14 cellular contexts compared by ENCODE assay signal in genomic region chr17:8837438-8838075, GRCh38. TPM values are rescaled to one million over a fixed set of nuclear protein-coding genes. Genes with fewer than 3 reads are reported as not detected.
A peak's percentile ranks its signal among the peaks of the same experiment; 100 is the strongest.
DNase-seq lines count a peak whose midpoint lies in the region; ATAC-seq, FAIRE-seq and TF ChIP-seq lines count a peak whose summit lies in the region.
"Had no signal": no experiment of that assay in that cellular context is flagged by ENCODE, and none has a peak within 500 bp of the region (broad histone marks: within the 10 kb centered on the region; RNA-seq: fewer than 3 reads in every experiment).

No MANE protein-coding gene starts in this region.

- no peak for TF ChIP-seq POLR2A in right lobe of liver (IDR thresholded peaks at IDR 0.05)

- DNase-seq in A172 (ENCODE audit: low spot score) = peak; percentile 23
- DNase-seq in HuH-7 (ENCODE audit: low spot score) = peak; percentile 69
- DNase-seq in bronchial epithelial cell (ENCODE audit: low read depth) = peak; percentile 9
- peak in 1 of 3 donors; percentile 55 for DNase-seq in right lobe of liver
- no peak for DNase-seq in stimulated activated naive CD8-positive, alpha-beta T cell treated with anti-CD3 and anti-CD28 coated beads, Interleukin-15, amount 100 ng/mL, for 72 hours
- DNase-seq: cerebellar nuclear complex, DMS79, NCI-H510A, psoas muscle, T1000 had no signal

- no peaks in the 10 kb centered on the region for H3K4me1 Mint-ChIP-seq in stimulated activated naive CD8-positive, alpha-beta T cell treated with anti-CD3 and anti-CD28 coated beads, Interleukin-15, amount 100 ng/mL, for 72 hours
- H3K4me1 Mint-ChIP-seq: activated naive CD4-positive, alpha-beta T cell treated with anti-CD3 and anti-CD28 coated beads, Interleukin-2, amount 50 U/mL, for 24 hours had no signal

- WGBS in right lobe of liver (ENCODE audit: insufficient coverage, low coverage, low lambda C conversion rate, missing lambda C conversion rate) = 44% methylated on average over 10 of the region's 11 CpGs

- peak overlapping the region in 1 of 2 donors; percentile 64 for H3K27ac Mint-ChIP-seq in stimulated activated naive CD8-positive, alpha-beta T cell treated with anti-CD3 and anti-CD28 coated beads, Interleukin-15, amount 100 ng/mL, for 72 hours
- H3K27ac Mint-ChIP-seq: activated naive CD4-positive, alpha-beta T cell treated with anti-CD3 and anti-CD28 coated beads, Interleukin-2, amount 50 U/mL, for 24 hours had no signal

- no peaks in the 10 kb centered on the region for H3K27me3 Mint-ChIP-seq in stimulated activated naive CD8-positive, alpha-beta T cell treated with anti-CD3 and anti-CD28 coated beads, Interleukin-15, amount 100 ng/mL, for 72 hours
- H3K27me3 Mint-ChIP-seq: activated naive CD4-positive, alpha-beta T cell treated with anti-CD3 and anti-CD28 coated beads, Interleukin-2, amount 50 U/mL, for 24 hours had no signal

- H3K4me1 ChIP-seq in right lobe of liver = no peaks in the 10 kb centered on the region
- H3K4me1 ChIP-seq: psoas muscle had no signal

- no peak overlapping the region for H3K4me3 Mint-ChIP-seq in stimulated activated naive CD8-positive, alpha-beta T cell treated with anti-CD3 and anti-CD28 coated beads, Interleukin-15, amount 100 ng/mL, for 72 hours
- H3K4me3 Mint-ChIP-seq: activated naive CD4-positive, alpha-beta T cell treated with anti-CD3 and anti-CD28 coated beads, Interleukin-2, amount 50 U/mL, for 24 hours had no signal

- intact Hi-C loops in right lobe of liver (cut with DNase I) = no loop called here

- no peaks in the 10 kb centered on the region for H3K9me3 ChIP-seq in right lobe of liver
- H3K9me3 ChIP-seq: psoas muscle had no signal

- TF ChIP-seq CTCF in bronchial epithelial cell (IDR thresholded peaks at IDR 0.05; ENCODE audit: insufficient read depth, low read length, severe bottlenecking) = no peak
- TF ChIP-seq CTCF in right lobe of liver (IDR thresholded peaks at IDR 0.05) = no peak

- H3K27me3 ChIP-seq in bronchial epithelial cell (ENCODE audit: control insufficient read depth, insufficient read depth, low read length) (no peaks in the 10 kb centered on the region), right lobe of liver (no peaks in the 10 kb centered on the region)

- ATAC-seq in right lobe of liver (peak; percentile 34 to 69 (median 48)), GM21619 (IDR thresholded peaks at IDR 0.05; ENCODE audit: unreplicated experiment) (no peak), GM21737 (IDR thresholded peaks at IDR 0.05; ENCODE audit: unreplicated experiment) (no peak), HG02623 (IDR thresholded peaks at IDR 0.05; ENCODE audit: unreplicated experiment) (no peak)
- ATAC-seq in stimulated activated naive CD8-positive, alpha-beta T cell treated with anti-CD3 and anti-CD28 coated beads, Interleukin-15, amount 100 ng/mL, for 72 hours = no peak
- ATAC-seq: psoas muscle had no signal

- no peaks in the 10 kb centered on the region for H3K9me3 Mint-ChIP-seq in stimulated activated naive CD8-positive, alpha-beta T cell treated with anti-CD3 and anti-CD28 coated beads, Interleukin-15, amount 100 ng/mL, for 72 hours
- H3K9me3 Mint-ChIP-seq: activated naive CD4-positive, alpha-beta T cell treated with anti-CD3 and anti-CD28 coated beads, Interleukin-2, amount 50 U/mL, for 24 hours had no signal

- peak; percentile 7 for FAIRE-seq in bronchial epithelial cell (lab: Jason Lieb, UNC)

- no peak overlapping the region for H3K4me3 ChIP-seq in bronchial epithelial cell (ENCODE audit: low read depth, low read length)
- no peak overlapping the region for H3K4me3 ChIP-seq in right lobe of liver
- H3K4me3 ChIP-seq: psoas muscle had no signal

- no peaks in the 10 kb centered on the region for H3K36me3 ChIP-seq in bronchial epithelial cell (ENCODE audit: control insufficient read depth, insufficient read depth, low read length)
- no peaks in the 10 kb centered on the region for H3K36me3 ChIP-seq in right lobe of liver

- no peak overlapping the region for H3K27ac ChIP-seq in right lobe of liver
- H3K27ac ChIP-seq: psoas muscle had no signal

RNA-seq across cellular contexts. Expression of gene PIK3R6, which starts 29.9 kb away (rescaled TPM):
- total RNA-seq in A172 (2014; rRNA removed; shearing (Covaris generic)) = not detected in 2 replicates
- total RNA-seq in bronchial epithelial cell (not detected in 2 replicates), right lobe of liver (under 1 TPM in 5 of 6 experiments, not detected in 1; 0.18 to 0.62 (median 0.25) TPM)

RNA-seq across cellular contexts. Expression of gene MFSD6L, which starts 38.4 kb away (rescaled TPM):
- not detected in 2 replicates for total RNA-seq in A172 (2014; rRNA removed; shearing (Covaris generic))
- total RNA-seq in bronchial epithelial cell (0.13 TPM in 1 of 2 replicates, not detected in the other), right lobe of liver (not detected)
- total RNA-seq: psoas muscle had no signal

Comparison
In these comparisons a context has a peak if more than half of its experiments do, and no peak if none do; other contexts are left out.
1. DNase-seq: peak in A172 (single experiment), HuH-7 (single experiment) and bronchial epithelial cell (single experiment); none in stimulated activated naive CD8-positive, alpha-beta T cell treated with anti-CD3 and anti-CD28 coated beads, Interleukin-15, amount 100 ng/mL, for 72 hours (0 of 2).
2. ATAC-seq: peak in right lobe of liver (4 of 4); none in GM21619 (single experiment), stimulated activated naive CD8-positive, alpha-beta T cell treated with anti-CD3 and anti-CD28 coated beads, Interleukin-15, amount 100 ng/mL, for 72 hours (single experiment), GM21737 (single experiment) and HG02623 (single experiment).